13 cellular contexts compared by ENCODE assay signal in genomic region chr10:114413398-114413797, GRCh38. TPM values are rescaled to one million over a fixed set of nuclear protein-coding genes. Genes with fewer than 3 reads are reported as not detected.
DNase-seq lines count a peak whose midpoint lies in the region; ATAC-seq, FAIRE-seq and TF ChIP-seq lines count a peak whose summit lies in the region.
"Had no signal": no experiment of that assay in that cellular context is flagged by ENCODE, and none has a peak within 500 bp of the region (broad histone marks: within the 10 kb centered on the region; RNA-seq: fewer than 3 reads in every experiment).

No MANE protein-coding gene starts in this region.

- H3K9me3 ChIP-seq in breast epithelium (no peaks in the 10 kb centered on the region), lung (ENCODE audit: control insufficient read depth in 2 of 2, insufficient read depth in 1 of 2, low read length in 1 of 2) (no peaks in the 10 kb centered on the region)
- H3K9me3 ChIP-seq: ovary had no signal

- no peak overlapping the region for H3K27ac Mint-ChIP-seq in activated CD4-positive, alpha-beta memory T cell treated with anti-CD3 and anti-CD28 coated beads for 36 hours

- no peaks in the 10 kb centered on the region for H3K9me3 Mint-ChIP-seq in activated CD4-positive, alpha-beta memory T cell treated with anti-CD3 and anti-CD28 coated beads for 36 hours

- peaks cover 12% of the 10 kb centered on the region for H3K27me3 Mint-ChIP-seq in activated CD4-positive, alpha-beta memory T cell treated with anti-CD3 and anti-CD28 coated beads for 36 hours

- CTCF ChIA-PET in activated CD4-positive, alpha-beta memory T cell treated with anti-CD3 and anti-CD28 coated beads for 36 hours (lab: Charles Lee) = no interaction called here

- DNase-seq in 8988T (peak; percentile 53), HTR-8/SVneo (ENCODE audit: insufficient read length, low spot score) (peak; percentile 25), breast epithelium (ENCODE audit: low spot score in 2 of 2) (peak in 1 of 2 donors; percentile 82), lung (ENCODE audit: low spot score) (peak; percentile 73), cerebellum (ENCODE audit: low spot score) (no peak), NCI-H526 treated with DMSO at 0.1 percent for 48 hours (lab: John Stamatoyannopoulos, UW) (no peak)
- DNase-seq in activated CD4-positive, alpha-beta memory T cell treated with anti-CD3 and anti-CD28 coated beads for 36 hours = no peak
- DNase-seq: GOT3, Kasumi-1, NCI-H69, ovary, T-helper 1 cell had no signal

- peak overlapping the region; percentile 49 to 73 for H3K27ac ChIP-seq in breast epithelium
- H3K27ac ChIP-seq in lung (ENCODE audit: low read depth in 1 of 2, low read length in 1 of 2) = no peak overlapping the region
- H3K27ac ChIP-seq: ovary had no signal

- TF ChIP-seq CTCF in breast epithelium (IDR thresholded peaks at IDR 0.05) (no peak), lung (IDR thresholded peaks at IDR 0.05; ENCODE audit: control extremely low read depth, extremely low read depth) (no peak)

- no peak overlapping the region for H3K4me3 ChIP-seq in breast epithelium
- H3K4me3 ChIP-seq in lung = no peak overlapping the region
- H3K4me3 ChIP-seq: ovary had no signal

- no peaks in the 10 kb centered on the region for H3K4me1 Mint-ChIP-seq in activated CD4-positive, alpha-beta memory T cell treated with anti-CD3 and anti-CD28 coated beads for 36 hours (ENCODE audit: low read depth)

- WGBS in lung, 2 donors = 9 to 11% methylated on average over 4 of the region's 4 CpGs

- H3K4me3 Mint-ChIP-seq in activated CD4-positive, alpha-beta memory T cell treated with anti-CD3 and anti-CD28 coated beads for 36 hours = no peak overlapping the region

- no peaks in the 10 kb centered on the region for H3K36me3 ChIP-seq in breast epithelium
- no peaks in the 10 kb centered on the region for H3K36me3 ChIP-seq in lung (ENCODE audit: control insufficient read depth in 2 of 2, insufficient read depth in 2 of 2, low read length in 2 of 2)
- H3K36me3 ChIP-seq: ovary had no signal

- POLR2A ChIA-PET in activated CD4-positive, alpha-beta memory T cell treated with anti-CD3 and anti-CD28 coated beads for 36 hours (lab: Charles Lee) = no interaction called here

- no peak for TF ChIP-seq POLR2A in breast epithelium (IDR thresholded peaks at IDR 0.05)

- H3K27me3 ChIP-seq in breast epithelium (no peaks in the 10 kb centered on the region), lung (ENCODE audit: control insufficient read depth, insufficient read depth) (no peaks in the 10 kb centered on the region)
- H3K27me3 ChIP-seq: ovary had no signal

- no peak for FAIRE-seq in HTR-8/SVneo (lab: Jason Lieb, UNC)

- intact Hi-C loops in breast epithelium (cut with DNase I; ENCODE audit: low total_unique reads) = no loop called here
- intact Hi-C loops in activated CD4-positive, alpha-beta memory T cell treated with anti-CD3 and anti-CD28 coated beads for 36 hours (cut with micrococcal nuclease) = no loop called here

- no peaks in the 10 kb centered on the region for H3K36me3 Mint-ChIP-seq in activated CD4-positive, alpha-beta memory T cell treated with anti-CD3 and anti-CD28 coated beads for 36 hours

- H3K4me1 ChIP-seq in breast epithelium = no peaks in the 10 kb centered on the region
- H3K4me1 ChIP-seq in lung (ENCODE audit: control insufficient read depth in 2 of 2, insufficient read depth in 2 of 2, low read length in 2 of 2) = peaks cover 6 to 12% of the 10 kb centered on the region in 2 donors

- ATAC-seq in lung (ENCODE audit: insufficient read depth, low FRiP score) (peak; percentile 79), GM18907 (IDR thresholded peaks at IDR 0.05; ENCODE audit: unreplicated experiment) (no peak)

RNA-seq across cellular contexts. Expression of gene AFAP1L2, which starts 9.1 kb away (rescaled TPM):
- total RNA-seq in breast epithelium (10 to 100 TPM in 2 of 3 donors, 1 to 10 TPM in 1; 4.2 to 43.9 (median 20.0) TPM), lung (10 to 100 TPM in 1 of 2 donors, 1 to 10 TPM in 1; 6.1 to 21.0 TPM), cerebellum (9.8 TPM)
- polyA plus RNA-seq in lung = 1 to 10 TPM; 2.0 to 5.6 TPM
- 1 to 10 TPM; 1.1 to 1.2 TPM for total RNA-seq in activated CD4-positive, alpha-beta memory T cell treated with anti-CD3 and anti-CD28 coated beads for 36 hours

Comparison
In these comparisons a context has a peak if more than half of its experiments do, and no peak if none do; other contexts are left out.
1. DNase-seq: peak in 8988T (single experiment), HTR-8/SVneo (single experiment) and lung (single experiment); none in activated CD4-positive, alpha-beta memory T cell treated with anti-CD3 and anti-CD28 coated beads for 36 hours (single experiment), cerebellum (single experiment) and NCI-H526 treated with DMSO at 0.1 percent for 48 hours (single experiment).
2. H3K27ac ChIP-seq: peak in breast epithelium (2 of 2); none in lung (0 of 2).